In the genomic region with DNA sequence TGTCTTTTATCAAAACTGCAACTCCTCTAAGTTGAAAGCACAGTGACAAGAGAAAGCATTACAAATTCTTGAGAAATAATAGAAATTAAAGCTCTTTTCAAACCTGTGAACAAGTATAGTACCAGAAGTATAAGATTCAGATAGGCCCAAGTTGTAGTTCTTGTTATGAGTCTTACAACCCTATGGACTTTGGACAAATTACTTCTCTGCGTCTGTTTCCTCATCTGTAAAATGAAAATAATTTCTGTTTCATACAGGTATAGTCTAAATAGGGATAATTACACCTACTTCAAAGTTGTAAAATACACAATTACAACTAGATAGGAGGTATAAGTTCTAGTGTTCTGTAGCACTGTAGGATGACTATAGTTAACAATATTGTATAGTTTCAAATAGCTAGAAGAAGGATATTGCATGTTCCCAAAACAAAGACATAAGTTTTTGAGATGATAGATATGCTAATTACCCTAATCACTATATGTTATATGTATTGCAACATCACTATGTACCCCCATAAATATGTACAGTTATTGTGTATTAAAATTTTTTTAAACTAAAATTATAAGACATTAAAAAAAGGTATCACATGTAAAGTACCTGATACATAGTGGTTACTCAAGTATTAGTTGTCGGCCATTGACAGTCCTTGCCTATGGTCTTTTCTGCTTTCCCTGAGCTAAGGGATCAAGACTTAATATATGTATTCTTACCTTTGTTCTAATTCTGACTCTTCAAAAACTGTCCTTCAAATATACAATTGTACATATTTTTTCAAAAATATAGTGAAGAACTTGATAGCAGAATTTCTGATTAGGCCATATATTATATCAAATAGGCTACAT, we compare ENCODE assay signal across 9 cellular contexts. TPM values are rescaled to one million over a fixed set of nuclear protein-coding genes. Genes with fewer than 3 reads are reported as not detected.
A peak's percentile ranks its signal among the peaks of the same experiment; 100 is the strongest.
DNase-seq lines count a peak whose midpoint lies in the region; ATAC-seq and TF ChIP-seq lines count a peak whose summit lies in the region.
"Had no signal": no experiment of that assay in that cellular context is flagged by ENCODE, and none has a peak within 500 bp of the region (broad histone marks: within the 10 kb centered on the region; RNA-seq: fewer than 3 reads in every experiment).

No MANE protein-coding gene starts in this region.

- no peak for DNase-seq in CD4-positive, alpha-beta T cell
- DNase-seq in HCT116 (ENCODE audit: low read depth, low spot score) = no peak
- no peak for DNase-seq in adrenal gland
- no peak for DNase-seq in foreskin fibroblast
- DNase-seq: stimulated activated naive CD4-positive, alpha-beta T cell had no signal

- H4K20me1 ChIP-seq in HCT116 (ENCODE audit: insufficient read depth) = no peaks in the 10 kb centered on the region; the same call in 1 of the 2 replicates

- H3K9me3 Mint-ChIP-seq in CD4-positive, alpha-beta T cell = no peaks in the 10 kb centered on the region

- peaks cover 38% of the 10 kb centered on the region for H3K79me2 ChIP-seq in HCT116 (ENCODE audit: insufficient read depth, low read length)

- TF ChIP-seq POLR2A in HCT116 (IDR thresholded peaks at IDR 0.05; ENCODE audit: borderline replicate concordance, extremely low read depth, insufficient read depth, insufficient read length) = no peak
- no peak for TF ChIP-seq POLR2A in adrenal gland (IDR thresholded peaks at IDR 0.05)

- intact Hi-C loops in CD4-positive, alpha-beta T cell (cut with DNase I, micrococcal nuclease) = no loop called here
- intact Hi-C loops in HCT116 (cut with micrococcal nuclease) (no loop called here), adrenal gland (cut with DNase I) (no loop called here)

- H3K9ac ChIP-seq in HCT116 (ENCODE audit: low read length) = 0 out of 2 replicates have a peak overlapping the region, but pooled peaks have one; percentile 84
- H3K9ac ChIP-seq in muscle layer of colon (ENCODE audit: low read length) = no peak overlapping the region

- no peaks in the 10 kb centered on the region for H3K9me3 ChIP-seq in CD4-positive, alpha-beta T cell (ENCODE audit: control insufficient read depth, low read length)
- H3K9me3 ChIP-seq in HCT116 (ENCODE audit: control insufficient read depth in 1 of 2, insufficient read depth in 1 of 2, low read depth in 1 of 2, low read length in 2 of 2) (no peaks in the 10 kb centered on the region), muscle layer of colon (ENCODE audit: low read length) (no peaks in the 10 kb centered on the region), adrenal gland (replicated peaks in 1 of 3) (no peaks in the 10 kb centered on the region)

- CTCF ChIA-PET in CD4-positive, alpha-beta T cell (lab: Charles Lee) = no interaction called here
- CTCF ChIA-PET in HCT116 (lab: Charles Lee) = no interaction called here

- no peaks in the 10 kb centered on the region for H3K27me3 ChIP-seq in CD4-positive, alpha-beta T cell (ENCODE audit: control insufficient read depth, insufficient read depth, low read length)
- H3K27me3 ChIP-seq in HCT116 (ENCODE audit: insufficient read depth, low read length) = no peaks in the 10 kb centered on the region
- H3K27me3 ChIP-seq in muscle layer of colon (ENCODE audit: control insufficient read depth in 1 of 2, insufficient read depth in 2 of 2, low read length in 2 of 2) = no peaks in the 10 kb centered on the region
- H3K27me3 ChIP-seq in adrenal gland = no peaks in the 10 kb centered on the region

- H3K4me3 ChIP-seq in HCT116 (replicated peaks in 1 of 2; ENCODE audit: low read depth in 1 of 2, low read length in 2 of 2) (peak overlapping the region in 1 of 2 experiments; percentile 80; a peak in 1 of 4 replicates), muscle layer of colon (ENCODE audit: low read depth in 1 of 2, low read length in 2 of 2) (peak overlapping the region in 1 of 2 donors; percentile 6), adrenal gland (peak overlapping the region in 1 of 4 donors; percentile 75), foreskin fibroblast (ENCODE audit: low read depth in 1 of 2, low read length in 2 of 2) (no peak overlapping the region)

- H3K4me2 ChIP-seq in HCT116 (ENCODE audit: low read length) = peak overlapping the region; percentile 92

- no peak overlapping the region for H3K27ac ChIP-seq in CD4-positive, alpha-beta T cell (ENCODE audit: low read depth, low read length)
- no peak overlapping the region for H3K27ac ChIP-seq in HCT116 (ENCODE audit: low read depth, low read length)
- H3K27ac ChIP-seq in angular gyrus (ENCODE audit: low read depth, low read length) = peak overlapping the region; percentile 90
- H3K27ac ChIP-seq in muscle layer of colon (ENCODE audit: low read depth, low read length) = peak overlapping the region; percentile 78
- H3K27ac ChIP-seq in adrenal gland = no peak overlapping the region

- peaks cover 65% of the 10 kb centered on the region for H3K4me1 Mint-ChIP-seq in CD4-positive, alpha-beta T cell (ENCODE audit: low read depth)

- H3K36me3 ChIP-seq in HCT116 (ENCODE audit: control insufficient read depth in 1 of 2, insufficient read depth in 2 of 2, low read length in 2 of 2) (no peaks in the 10 kb centered on the region), muscle layer of colon (ENCODE audit: insufficient read depth, low read length) (no peaks in the 10 kb centered on the region), adrenal gland (replicated peaks in 1 of 2) (no peaks in the 10 kb centered on the region)

- no peak for TF ChIP-seq RAD21 in HCT116 (IDR thresholded peaks at IDR 0.05; ENCODE audit: low read depth)

- no peak for TF ChIP-seq CTCF in CD4-positive, alpha-beta T cell (IDR thresholded peaks at IDR 0.05)
- no peak for TF ChIP-seq CTCF in HCT116 (IDR thresholded peaks at IDR 0.05 in 2 of 3, conservative IDR thresholded peaks at IDR 0.05 in 1 of 3; ENCODE audit: borderline replicate concordance in 1 of 3, insufficient read depth in 1 of 3, low read depth in 2 of 3, low read length in 2 of 3)
- no peak for TF ChIP-seq CTCF in adrenal gland (IDR thresholded peaks at IDR 0.05)
- no peak for TF ChIP-seq CTCF in foreskin fibroblast (IDR thresholded peaks at IDR 0.05; ENCODE audit: low read depth, low read length)

- POLR2A ChIA-PET in CD4-positive, alpha-beta T cell (lab: Charles Lee) = interaction anchor here (1.3 to 1.7 kb wide), 2 partner anchors 15 to 193 kb away, joined by 4 to 9 read pairs; a partner anchor contains a TSS
- POLR2A ChIA-PET in HCT116 (lab: Charles Lee) = no interaction called here

- H3K4me3 Mint-ChIP-seq in CD4-positive, alpha-beta T cell = peak overlapping the region; percentile 67

- peak overlapping the region; percentile 90 for H3K27ac Mint-ChIP-seq in CD4-positive, alpha-beta T cell

- ATAC-seq in CD4-positive, alpha-beta T cell (ENCODE audit: poor library complexity) = no peak
- no peak for ATAC-seq in HCT116
- ATAC-seq in GM19035 (IDR thresholded peaks at IDR 0.05; ENCODE audit: unreplicated experiment) = no peak
- ATAC-seq in GM19395 (IDR thresholded peaks at IDR 0.05; ENCODE audit: unreplicated experiment) = no peak

- BruUV-seq in HCT116 (replicated peaks; lab: Mats Ljungman, UMichigan) = no TSS peak

- RAD21 ChIA-PET in HCT116 (lab: Charles Lee; ENCODE audit: low non-redundant PET in 1 of 2, low total read pairs in 2 of 2, uncharacterized antibody in 2 of 2, unreplicated experiment in 2 of 2) = no interaction called here

- no peaks in the 10 kb centered on the region for H3K9me2 ChIP-seq in HCT116 (ENCODE audit: insufficient read depth)

- H3K36me3 Mint-ChIP-seq in CD4-positive, alpha-beta T cell (ENCODE audit: low read depth) = peaks cover 17% of the 10 kb centered on the region

- H3K4me1 ChIP-seq in HCT116 (ENCODE audit: control insufficient read depth in 1 of 2, insufficient read depth in 2 of 2, low read length in 2 of 2) (peaks cover 14 to 33% of the 10 kb centered on the region in 2 experiments; a peak in 3 of 4 replicates), muscle layer of colon (ENCODE audit: insufficient read depth, low read length) (peaks cover 31% of the 10 kb centered on the region), adrenal gland (replicated peaks in 1 of 2) (peaks cover 19 to 48% of the 10 kb centered on the region in 2 donors)

- H2AFZ ChIP-seq in HCT116 (ENCODE audit: low read depth, low read length, poor library complexity, severe bottlenecking) = no peak overlapping the region

- WGBS in adrenal gland, 4 donors = 87 to 98% (median 96%) methylated on average over 2 of the region's 2 CpGs

- no peaks in the 10 kb centered on the region for H3K27me3 Mint-ChIP-seq in CD4-positive, alpha-beta T cell

TF ChIP-seq in HCT116, 20 proteins besides CTCF, POLR2A, EP300 and RAD21:
- TF ChIP-seq FOSL1 (IDR thresholded peaks at IDR 0.05; ENCODE audit: low read depth) = no peak
- TF ChIP-seq, protein P1, sequence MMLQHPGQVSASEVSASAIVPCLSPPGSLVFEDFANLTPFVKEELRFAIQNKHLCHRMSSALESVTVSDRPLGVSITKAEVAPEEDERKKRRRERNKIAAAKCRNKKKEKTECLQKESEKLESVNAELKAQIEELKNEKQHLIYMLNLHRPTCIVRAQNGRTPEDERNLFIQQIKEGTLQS (IDR thresholded peaks at IDR 0.05) = no peak
- no peak for TF ChIP-seq SIN3A (IDR thresholded peaks at IDR 0.05; ENCODE audit: low read depth)
- TF ChIP-seq SRF (IDR thresholded peaks at IDR 0.05; ENCODE audit: low read depth) = no peak
- no peak for TF ChIP-seq ELF1 (IDR thresholded peaks at IDR 0.05; ENCODE audit: borderline replicate concordance, low read depth)

RNA-seq across cellular contexts. Expression of a gene that starts 1.8 kb away (rescaled TPM):
- total RNA-seq in CD4-positive, alpha-beta T cell = 1 to 10 TPM; 8.6 to 9.3 TPM
- total RNA-seq in HCT116 (2021; ENCODE audit: unreplicated experiment) (26.2 TPM), adrenal gland (10 to 100 TPM; 27.6 to 52.1 (median 36.2) TPM)
- 9.8 and 10.9 TPM in 2 replicates for polyA plus RNA-seq in HCT116 (2012)
- 10 to 100 TPM; 12.2 to 44.0 (median 17.9) TPM for polyA plus RNA-seq in adrenal gland

Comparison
In these comparisons a context has a peak if more than half of its experiments do, and no peak if none do; other contexts are left out.
1. H3K27ac ChIP-seq: peak in angular gyrus (single experiment) and muscle layer of colon (single experiment); none in CD4-positive, alpha-beta T cell (single experiment), HCT116 (single experiment) and adrenal gland (0 of 5).